ENCODE assay signal across 1 cellular context in genomic region chr4:2497931-2498330, GRCh38.
TF ChIP-seq lines count a peak whose summit lies in the region.

No MANE protein-coding gene starts in this region.

TF ChIP-seq in GM12878, 131 proteins besides CTCF, POLR2A, EP300 and RAD21 (continued from another document and continues in another):
- TF ChIP-seq, protein P1, sequence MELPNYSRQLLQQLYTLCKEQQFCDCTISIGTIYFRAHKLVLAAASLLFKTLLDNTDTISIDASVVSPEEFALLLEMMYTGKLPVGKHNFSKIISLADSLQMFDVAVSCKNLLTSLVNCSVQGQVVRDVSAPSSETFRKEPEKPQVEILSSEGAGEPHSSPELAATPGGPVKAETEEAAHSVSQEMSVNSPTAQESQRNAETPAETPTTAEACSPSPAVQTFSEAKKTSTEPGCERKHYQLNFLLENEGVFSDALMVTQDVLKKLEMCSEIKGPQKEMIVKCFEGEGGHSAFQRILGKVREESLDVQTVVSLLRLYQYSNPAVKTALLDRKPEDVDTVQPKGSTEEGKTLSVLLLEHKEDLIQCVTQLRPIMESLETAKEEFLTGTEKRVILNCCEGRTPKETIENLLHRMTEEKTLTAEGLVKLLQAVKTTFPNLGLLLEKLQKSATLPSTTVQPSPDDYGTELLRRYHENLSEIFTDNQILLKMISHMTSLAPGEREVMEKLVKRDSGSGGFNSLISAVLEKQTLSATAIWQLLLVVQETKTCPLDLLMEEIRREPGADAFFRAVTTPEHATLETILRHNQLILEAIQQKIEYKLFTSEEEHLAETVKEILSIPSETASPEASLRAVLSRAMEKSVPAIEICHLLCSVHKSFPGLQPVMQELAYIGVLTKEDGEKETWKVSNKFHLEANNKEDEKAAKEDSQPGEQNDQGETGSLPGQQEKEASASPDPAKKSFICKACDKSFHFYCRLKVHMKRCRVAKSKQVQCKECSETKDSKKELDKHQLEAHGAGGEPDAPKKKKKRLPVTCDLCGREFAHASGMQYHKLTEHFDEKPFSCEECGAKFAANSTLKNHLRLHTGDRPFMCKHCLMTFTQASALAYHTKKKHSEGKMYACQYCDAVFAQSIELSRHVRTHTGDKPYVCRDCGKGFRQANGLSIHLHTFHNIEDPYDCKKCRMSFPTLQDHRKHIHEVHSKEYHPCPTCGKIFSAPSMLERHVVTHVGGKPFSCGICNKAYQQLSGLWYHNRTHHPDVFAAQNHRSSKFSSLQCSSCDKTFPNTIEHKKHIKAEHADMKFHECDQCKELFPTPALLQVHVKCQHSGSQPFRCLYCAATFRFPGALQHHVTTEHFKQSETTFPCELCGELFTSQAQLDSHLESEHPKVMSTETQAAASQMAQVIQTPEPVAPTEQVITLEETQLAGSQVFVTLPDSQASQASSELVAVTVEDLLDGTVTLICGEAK (IDR thresholded peaks at IDR 0.05; ENCODE audit: borderline replicate concordance): no peak
- TF ChIP-seq ZNF622 (IDR thresholded peaks at IDR 0.05): no peak
- no peak for TF ChIP-seq ZBTB33 (IDR thresholded peaks at IDR 0.05)
- TF ChIP-seq FOS (IDR thresholded peaks at IDR 0.05; ENCODE audit: borderline replicate concordance, extremely low read depth, insufficient read length): no peak
- TF ChIP-seq ATF7 (IDR thresholded peaks at IDR 0.05; ENCODE audit: low read depth): peak; percentile 67
- TF ChIP-seq NRF1 (conservative IDR thresholded peaks at IDR 0.05; ENCODE audit: low read depth, low read length): no peak
- TF ChIP-seq EED (IDR thresholded peaks at IDR 0.05; ENCODE audit: low read depth): 0 out of 2 replicates have a peak, but pooled peaks have one; percentile 32
- TF ChIP-seq CHD1 (IDR thresholded peaks at IDR 0.05; ENCODE audit: low read depth, low read length): no peak
- no peak for TF ChIP-seq STAT1 (conservative IDR thresholded peaks at IDR 0.05)
- no peak for TF ChIP-seq FOXM1 (IDR thresholded peaks at IDR 0.05; ENCODE audit: low read depth, low read length)
- no peak for TF ChIP-seq RB1 (IDR thresholded peaks at IDR 0.05; ENCODE audit: borderline replicate concordance)
- TF ChIP-seq KDM1A (IDR thresholded peaks at IDR 0.05; ENCODE audit: borderline replicate concordance): no peak
- peak; percentile 88 for TF ChIP-seq SPI1 (IDR thresholded peaks at IDR 0.05; ENCODE audit: borderline replicate concordance, insufficient read depth, low read depth, low read length)
- no peak for TF ChIP-seq CHD4 (IDR thresholded peaks at IDR 0.05)
- peak; percentile 46 to 86 for TF ChIP-seq BHLHE40 (IDR thresholded peaks at IDR 0.05; ENCODE audit: borderline replicate concordance in 1 of 2, low read depth in 2 of 2, low read length in 1 of 2)
- TF ChIP-seq, protein P2, sequence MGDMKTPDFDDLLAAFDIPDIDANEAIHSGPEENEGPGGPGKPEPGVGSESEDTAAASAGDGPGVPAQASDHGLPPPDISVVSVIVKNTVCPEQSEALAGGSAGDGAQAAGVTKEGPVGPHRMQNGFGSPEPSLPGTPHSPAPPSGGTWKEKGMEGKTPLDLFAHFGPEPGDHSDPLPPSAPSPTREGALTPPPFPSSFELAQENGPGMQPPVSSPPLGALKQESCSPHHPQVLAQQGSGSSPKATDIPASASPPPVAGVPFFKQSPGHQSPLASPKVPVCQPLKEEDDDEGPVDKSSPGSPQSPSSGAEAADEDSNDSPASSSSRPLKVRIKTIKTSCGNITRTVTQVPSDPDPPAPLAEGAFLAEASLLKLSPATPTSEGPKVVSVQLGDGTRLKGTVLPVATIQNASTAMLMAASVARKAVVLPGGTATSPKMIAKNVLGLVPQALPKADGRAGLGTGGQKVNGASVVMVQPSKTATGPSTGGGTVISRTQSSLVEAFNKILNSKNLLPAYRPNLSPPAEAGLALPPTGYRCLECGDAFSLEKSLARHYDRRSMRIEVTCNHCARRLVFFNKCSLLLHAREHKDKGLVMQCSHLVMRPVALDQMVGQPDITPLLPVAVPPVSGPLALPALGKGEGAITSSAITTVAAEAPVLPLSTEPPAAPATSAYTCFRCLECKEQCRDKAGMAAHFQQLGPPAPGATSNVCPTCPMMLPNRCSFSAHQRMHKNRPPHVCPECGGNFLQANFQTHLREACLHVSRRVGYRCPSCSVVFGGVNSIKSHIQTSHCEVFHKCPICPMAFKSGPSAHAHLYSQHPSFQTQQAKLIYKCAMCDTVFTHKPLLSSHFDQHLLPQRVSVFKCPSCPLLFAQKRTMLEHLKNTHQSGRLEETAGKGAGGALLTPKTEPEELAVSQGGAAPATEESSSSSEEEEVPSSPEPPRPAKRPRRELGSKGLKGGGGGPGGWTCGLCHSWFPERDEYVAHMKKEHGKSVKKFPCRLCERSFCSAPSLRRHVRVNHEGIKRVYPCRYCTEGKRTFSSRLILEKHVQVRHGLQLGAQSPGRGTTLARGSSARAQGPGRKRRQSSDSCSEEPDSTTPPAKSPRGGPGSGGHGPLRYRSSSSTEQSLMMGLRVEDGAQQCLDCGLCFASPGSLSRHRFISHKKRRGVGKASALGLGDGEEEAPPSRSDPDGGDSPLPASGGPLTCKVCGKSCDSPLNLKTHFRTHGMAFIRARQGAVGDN (IDR thresholded peaks at IDR 0.05): peak; percentile 24; the same call in 1 of the 2 replicates
- TF ChIP-seq LARP7 (IDR thresholded peaks at IDR 0.05): no peak
- TF ChIP-seq USF2 (IDR thresholded peaks at IDR 0.05; ENCODE audit: borderline replicate concordance, low read depth, low read length): no peak
- TF ChIP-seq ZZZ3 (IDR thresholded peaks at IDR 0.05; ENCODE audit: control insufficient read depth, insufficient read length, low read depth): no peak
- TF ChIP-seq TCF3 (IDR thresholded peaks at IDR 0.05; ENCODE audit: borderline replicate concordance, insufficient read depth, low read depth, low read length): no peak
- no peak for TF ChIP-seq ELK1 (IDR thresholded peaks at IDR 0.05; ENCODE audit: low read depth, low read length)
- no peak for TF ChIP-seq GATAD2B (conservative IDR thresholded peaks at IDR 0.05; ENCODE audit: low read depth)
- TF ChIP-seq PAX5 (IDR thresholded peaks at IDR 0.05; ENCODE audit: borderline replicate concordance, low read depth, low read length): no peak
- peak; percentile 26; the same call in 1 of the 2 replicates for TF ChIP-seq JUNB (IDR thresholded peaks at IDR 0.05)
- no peak for TF ChIP-seq SMC3 (IDR thresholded peaks at IDR 0.05; ENCODE audit: borderline replicate concordance, low read length)
- no peak for TF ChIP-seq CBX3 (IDR thresholded peaks at IDR 0.05; ENCODE audit: borderline replicate concordance, low read depth)
- no peak for TF ChIP-seq SP1 (IDR thresholded peaks at IDR 0.05; ENCODE audit: low read depth, low read length)
- no peak for TF ChIP-seq ZBED1 (IDR thresholded peaks at IDR 0.05; ENCODE audit: borderline replicate concordance)
- TF ChIP-seq REST (IDR thresholded peaks at IDR 0.05; ENCODE audit: low read depth, low read length): no peak
- no peak for TF ChIP-seq CBX5 (IDR thresholded peaks at IDR 0.05; ENCODE audit: low read depth)
- TF ChIP-seq, protein P3, sequence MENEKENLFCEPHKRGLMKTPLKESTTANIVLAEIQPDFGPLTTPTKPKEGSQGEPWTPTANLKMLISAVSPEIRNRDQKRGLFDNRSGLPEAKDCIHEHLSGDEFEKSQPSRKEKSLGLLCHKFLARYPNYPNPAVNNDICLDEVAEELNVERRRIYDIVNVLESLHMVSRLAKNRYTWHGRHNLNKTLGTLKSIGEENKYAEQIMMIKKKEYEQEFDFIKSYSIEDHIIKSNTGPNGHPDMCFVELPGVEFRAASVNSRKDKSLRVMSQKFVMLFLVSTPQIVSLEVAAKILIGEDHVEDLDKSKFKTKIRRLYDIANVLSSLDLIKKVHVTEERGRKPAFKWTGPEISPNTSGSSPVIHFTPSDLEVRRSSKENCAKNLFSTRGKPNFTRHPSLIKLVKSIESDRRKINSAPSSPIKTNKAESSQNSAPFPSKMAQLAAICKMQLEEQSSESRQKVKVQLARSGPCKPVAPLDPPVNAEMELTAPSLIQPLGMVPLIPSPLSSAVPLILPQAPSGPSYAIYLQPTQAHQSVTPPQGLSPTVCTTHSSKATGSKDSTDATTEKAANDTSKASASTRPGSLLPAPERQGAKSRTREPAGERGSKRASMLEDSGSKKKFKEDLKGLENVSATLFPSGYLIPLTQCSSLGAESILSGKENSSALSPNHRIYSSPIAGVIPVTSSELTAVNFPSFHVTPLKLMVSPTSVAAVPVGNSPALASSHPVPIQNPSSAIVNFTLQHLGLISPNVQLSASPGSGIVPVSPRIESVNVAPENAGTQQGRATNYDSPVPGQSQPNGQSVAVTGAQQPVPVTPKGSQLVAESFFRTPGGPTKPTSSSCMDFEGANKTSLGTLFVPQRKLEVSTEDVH (IDR thresholded peaks at IDR 0.05; ENCODE audit: low read depth, partially characterized antibody): no peak
- no peak for TF ChIP-seq ATF3 (IDR thresholded peaks at IDR 0.05; ENCODE audit: borderline replicate concordance, extremely low read depth, low read depth, low read length)
- no peak for TF ChIP-seq ZSCAN29 (IDR thresholded peaks at IDR 0.05)
- no peak for TF ChIP-seq HDAC2 (IDR thresholded peaks at IDR 0.05)
- TF ChIP-seq SUPT20H (IDR thresholded peaks at IDR 0.05; ENCODE audit: borderline replicate concordance, control insufficient read depth, low read depth, low read length): no peak
- TF ChIP-seq, protein P4, sequence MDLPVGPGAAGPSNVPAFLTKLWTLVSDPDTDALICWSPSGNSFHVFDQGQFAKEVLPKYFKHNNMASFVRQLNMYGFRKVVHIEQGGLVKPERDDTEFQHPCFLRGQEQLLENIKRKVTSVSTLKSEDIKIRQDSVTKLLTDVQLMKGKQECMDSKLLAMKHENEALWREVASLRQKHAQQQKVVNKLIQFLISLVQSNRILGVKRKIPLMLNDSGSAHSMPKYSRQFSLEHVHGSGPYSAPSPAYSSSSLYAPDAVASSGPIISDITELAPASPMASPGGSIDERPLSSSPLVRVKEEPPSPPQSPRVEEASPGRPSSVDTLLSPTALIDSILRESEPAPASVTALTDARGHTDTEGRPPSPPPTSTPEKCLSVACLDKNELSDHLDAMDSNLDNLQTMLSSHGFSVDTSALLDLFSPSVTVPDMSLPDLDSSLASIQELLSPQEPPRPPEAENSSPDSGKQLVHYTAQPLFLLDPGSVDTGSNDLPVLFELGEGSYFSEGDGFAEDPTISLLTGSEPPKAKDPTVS (IDR thresholded peaks at IDR 0.05; ENCODE audit: low read depth, low read length): no peak
- no peak for TF ChIP-seq YY1 (IDR thresholded peaks at IDR 0.05; ENCODE audit: low read depth, low read length)
- TF ChIP-seq NFIC (IDR thresholded peaks at IDR 0.05; ENCODE audit: low read depth, low read length): 0 out of 2 replicates have a peak, but pooled peaks have one; percentile 19
- no peak for TF ChIP-seq ZNF207 (IDR thresholded peaks at IDR 0.05; ENCODE audit: borderline replicate concordance)
- no peak for TF ChIP-seq HDAC6 (IDR thresholded peaks at IDR 0.05; ENCODE audit: unreplicated experiment)
- TF ChIP-seq MEF2B (IDR thresholded peaks at IDR 0.05; ENCODE audit: partially characterized antibody, poor library complexity, severe bottlenecking): no peak
- no peak for TF ChIP-seq MTA3 (IDR thresholded peaks at IDR 0.05; ENCODE audit: borderline replicate concordance, low read length)
